In the genomic region with DNA sequence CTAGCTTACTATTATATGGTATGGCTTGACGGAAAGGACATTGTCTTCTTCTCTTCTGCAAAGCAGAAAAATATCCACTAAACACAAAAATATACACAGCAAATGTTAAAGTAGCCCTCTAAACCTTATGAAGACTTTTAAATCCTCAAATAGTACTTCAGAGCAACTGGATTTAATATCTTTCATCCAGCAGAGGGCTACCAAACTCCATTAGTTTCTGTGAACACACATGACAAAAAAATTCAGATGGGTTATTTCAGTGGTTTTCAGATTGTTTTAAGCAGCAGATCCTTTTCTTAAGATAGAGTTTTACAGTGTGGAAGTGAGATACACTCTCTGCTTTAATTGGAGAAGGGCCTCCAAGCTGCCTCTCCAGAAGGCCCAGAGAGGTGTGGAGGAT, we compare ENCODE assay signal across 9 cellular contexts. TPM values are rescaled to one million over a fixed set of nuclear protein-coding genes. Genes with fewer than 3 reads are reported as not detected.
DNase-seq lines count a peak whose midpoint lies in the region; ATAC-seq and TF ChIP-seq lines count a peak whose summit lies in the region.
"Had no signal": no experiment of that assay in that cellular context is flagged by ENCODE, and none has a peak within 500 bp of the region (broad histone marks: within the 10 kb centered on the region; RNA-seq: fewer than 3 reads in every experiment).

No MANE protein-coding gene starts in this region.

- DNase-seq in DMS114 treated with DMSO at 0.1 percent for 48 hours (lab: John Stamatoyannopoulos, UW; ENCODE audit: unreplicated experiment), result peak; percentile 3
- peak; percentile 30 for DNase-seq in M059J (ENCODE audit: low read depth)
- peak; percentile 10 for DNase-seq in mammary epithelial cell
- DNase-seq in mesothelial cell of epicardium (ENCODE audit: low spot score in 2 of 2, unreplicated experiment in 2 of 2), result no peak
- DNase-seq in activated CD4-positive, alpha-beta T cell treated with anti-CD3 and anti-CD28 coated beads for 1 hour, result no peak
- no peak for DNase-seq in natural killer cell treated with Interleukin-12 subunit alpha and Interleukin-12 subunit beta and Interleukin-15 and Interleukin-18, amount 100 ng/mL, for 72 hours (ENCODE audit: low spot score)
- DNase-seq in stimulated activated CD4-positive, alpha-beta T cell treated with anti-CD3 and anti-CD28 coated beads, Interleukin-12 subunit alpha, Interleukin-12 subunit beta, amount 100 ng/mL, for 4 hours, result no peak
- DNase-seq in NK-92 treated with Interleukin-12 subunit alpha and Interleukin-12 subunit beta, amount 100 ng/mL, for 24 hours (lab: John Stamatoyannopoulos, UW), result no peak

- no peaks in the 10 kb centered on the region for H3K27me3 Mint-ChIP-seq in mesothelial cell of epicardium (ENCODE audit: low read depth)
- peaks cover 2 to 8% of the 10 kb centered on the region in 2 donors for H3K27me3 Mint-ChIP-seq in natural killer cell treated with Interleukin-12 subunit alpha and Interleukin-12 subunit beta and Interleukin-15 and Interleukin-18, amount 100 ng/mL, for 72 hours
- H3K27me3 Mint-ChIP-seq: central memory CD8-positive, alpha-beta T cell had no signal

- BruUV-seq in mammary epithelial cell (replicated peaks; lab: Mats Ljungman, UMichigan), result no TSS peak

- no peak overlapping the region for H3K4me3 ChIP-seq in mammary epithelial cell (replicated peaks in 1 of 3; ENCODE audit: insufficient read depth in 1 of 3, low read depth in 2 of 3, low read length in 3 of 3)

- in situ Hi-C loops in mammary epithelial cell (cut with MboI; ENCODE audit: low sequenced_read_pairs in 2 of 2), result no loop called here

- no peaks in the 10 kb centered on the region for H3K4me1 ChIP-seq in mammary epithelial cell (ENCODE audit: insufficient read depth, low read length)

- H2AFZ ChIP-seq in mammary epithelial cell (ENCODE audit: low read depth, low read length), result no peak overlapping the region

- H4K20me1 ChIP-seq in mammary epithelial cell (ENCODE audit: insufficient read depth, low read length), result peaks cover 2% of the 10 kb centered on the region

- peaks cover 2% of the 10 kb centered on the region for H3K27me3 ChIP-seq in mammary epithelial cell (ENCODE audit: insufficient read depth, low read length)

- no peaks in the 10 kb centered on the region for H3K79me2 ChIP-seq in mammary epithelial cell (ENCODE audit: insufficient read depth, low read length)

- no peak overlapping the region for H3K27ac ChIP-seq in mammary epithelial cell (ENCODE audit: insufficient read depth, low read depth, low read length)

- H3K4me3 Mint-ChIP-seq in mesothelial cell of epicardium, result no peak overlapping the region
- no peak overlapping the region for H3K4me3 Mint-ChIP-seq in natural killer cell treated with Interleukin-12 subunit alpha and Interleukin-12 subunit beta and Interleukin-15 and Interleukin-18, amount 100 ng/mL, for 72 hours
- H3K4me3 Mint-ChIP-seq: central memory CD8-positive, alpha-beta T cell had no signal

- peaks cover 16% of the 10 kb centered on the region for H3K4me1 Mint-ChIP-seq in mesothelial cell of epicardium
- H3K4me1 Mint-ChIP-seq in natural killer cell treated with Interleukin-12 subunit alpha and Interleukin-12 subunit beta and Interleukin-15 and Interleukin-18, amount 100 ng/mL, for 72 hours (ENCODE audit: low read depth in 2 of 2), result no peaks in the 10 kb centered on the region
- H3K4me1 Mint-ChIP-seq: central memory CD8-positive, alpha-beta T cell had no signal

- no peaks in the 10 kb centered on the region for H3K36me3 Mint-ChIP-seq in mesothelial cell of epicardium
- no peaks in the 10 kb centered on the region for H3K36me3 Mint-ChIP-seq in natural killer cell treated with Interleukin-12 subunit alpha and Interleukin-12 subunit beta and Interleukin-15 and Interleukin-18, amount 100 ng/mL, for 72 hours

- no peaks in the 10 kb centered on the region for H3K9me3 Mint-ChIP-seq in mesothelial cell of epicardium
- H3K9me3 Mint-ChIP-seq in natural killer cell treated with Interleukin-12 subunit alpha and Interleukin-12 subunit beta and Interleukin-15 and Interleukin-18, amount 100 ng/mL, for 72 hours, result no peaks in the 10 kb centered on the region
- H3K9me3 Mint-ChIP-seq: central memory CD8-positive, alpha-beta T cell had no signal

- H3K9me3 ChIP-seq in mammary epithelial cell (replicated peaks; ENCODE audit: insufficient read depth, low read length), result no peaks in the 10 kb centered on the region

- WGBS in mammary epithelial cell (ENCODE audit: low coverage, missing lambda C conversion rate), result 87% methylated on average over 1 of the region's 1 CpG

- ATAC-seq in natural killer cell treated with Interleukin-12 subunit alpha and Interleukin-12 subunit beta and Interleukin-15 and Interleukin-18, amount 100 ng/mL, for 72 hours, result no peak

- CTCF ChIA-PET in mammary epithelial cell (lab: Charles Lee; ENCODE audit: low non-redundant PET), result interaction anchor here (0.7 kb wide), 1 partner anchor 1241 kb away, joined by 3 read pairs; no protein-coding TSS in a partner anchor

- no peak overlapping the region for H3K27ac Mint-ChIP-seq in mesothelial cell of epicardium
- H3K27ac Mint-ChIP-seq in natural killer cell treated with Interleukin-12 subunit alpha and Interleukin-12 subunit beta and Interleukin-15 and Interleukin-18, amount 100 ng/mL, for 72 hours, result no peak overlapping the region

- dilution Hi-C loops in mammary epithelial cell (cut with HindIII; ENCODE audit: low sequenced_read_pairs), result no loop called here

- TF ChIP-seq CTCF in mammary epithelial cell (conservative IDR thresholded peaks at IDR 0.05 in 1 of 2, IDR thresholded peaks at IDR 0.05 in 1 of 2; ENCODE audit: extremely low read depth in 1 of 2, insufficient read depth in 1 of 2, low read depth in 1 of 2, low read length in 2 of 2), result peak; percentile 33 to 52
- peak; percentile 50 for TF ChIP-seq CTCF in mesothelial cell of epicardium (IDR thresholded peaks at IDR 0.05; ENCODE audit: unreplicated experiment)

- H3K9ac ChIP-seq in mammary epithelial cell (ENCODE audit: insufficient read depth, low read length), result no peak overlapping the region

- intact Hi-C loops in mammary epithelial cell (cut with micrococcal nuclease), result loop anchor here (1.0 to 10.0 kb wide), 3 partner anchors 47 to 1271 kb away; no protein-coding TSS in a partner anchor

- H3K4me2 ChIP-seq in mammary epithelial cell (ENCODE audit: insufficient read depth, low read depth, low read length), result no peak overlapping the region

- H3K36me3 ChIP-seq in mammary epithelial cell (ENCODE audit: insufficient read depth, low read length), result no peaks in the 10 kb centered on the region

RNA-seq across cellular contexts. Expression of a gene that starts 56.6 kb away (rescaled TPM):
- total RNA-seq in M059J (2014; rRNA removed; shearing (Covaris generic)), result 0.27 TPM in 2 replicates
- total RNA-seq in mammary epithelial cell, result 10 to 100 TPM in 1 of 2 donors, 1 to 10 TPM in 1; 6.9 to 44.3 TPM
- 0.69 TPM for polyA plus RNA-seq in mammary epithelial cell
- polyA minus RNA-seq in mammary epithelial cell, result 24.1 TPM
- total RNA-seq in mesothelial cell of epicardium, result 9.2 to 11.8 TPM (median 10.4 TPM) in 3 replicates
- 1 to 10 TPM in 1 of 2 donors, not detected in 1; 1.1 TPM for total RNA-seq in natural killer cell treated with Interleukin-12 subunit alpha and Interleukin-12 subunit beta and Interleukin-15 and Interleukin-18, amount 100 ng/mL, for 72 hours

Comparison
In these comparisons a context has a peak if more than half of its experiments do, and no peak if none do; other contexts are left out.
1. DNase-seq: peak in DMS114 treated with DMSO at 0.1 percent for 48 hours (single experiment), M059J (single experiment) and mammary epithelial cell (single experiment); none in mesothelial cell of epicardium (0 of 2), activated CD4-positive, alpha-beta T cell treated with anti-CD3 and anti-CD28 coated beads for 1 hour (single experiment), natural killer cell treated with Interleukin-12 subunit alpha and Interleukin-12 subunit beta and Interleukin-15 and Interleukin-18, amount 100 ng/mL, for 72 hours (single experiment), stimulated activated CD4-positive, alpha-beta T cell treated with anti-CD3 and anti-CD28 coated beads, Interleukin-12 subunit alpha, Interleukin-12 subunit beta, amount 100 ng/mL, for 4 hours (single experiment) and NK-92 treated with Interleukin-12 subunit alpha and Interleukin-12 subunit beta, amount 100 ng/mL, for 24 hours (single experiment).